Comparison of ENCODE assay signal across 8 cellular contexts in genomic region chr7:322111-322671, GRCh38. TPM values are rescaled to one million over a fixed set of nuclear protein-coding genes. Genes with fewer than 3 reads are reported as not detected.
DNase-seq lines count a peak whose midpoint lies in the region; ATAC-seq and TF ChIP-seq lines count a peak whose summit lies in the region.

No MANE protein-coding gene starts in this region.

- H3K36me3 ChIP-seq in neural cell (ENCODE audit: insufficient read depth, low read length) = no peaks in the 10 kb centered on the region

- no peak for TF ChIP-seq EP300 in neural cell (conservative IDR thresholded peaks at IDR 0.05; ENCODE audit: poor library complexity, severe bottlenecking)

- ATAC-seq in GM19452 (IDR thresholded peaks at IDR 0.05; ENCODE audit: unreplicated experiment) (peak; percentile 61), esophagus mucosa (peak; percentile 93), GM18517 (IDR thresholded peaks at IDR 0.05; ENCODE audit: unreplicated experiment) (no peak)

- no peaks in the 10 kb centered on the region for H4K20me1 ChIP-seq in neural cell (ENCODE audit: insufficient read depth)

- DNase-seq in CD1c-positive myeloid dendritic cell (ENCODE audit: extremely low spot score) (peak; percentile 70), NCI-H526 treated with DMSO at 0.1 percent for 48 hours (lab: John Stamatoyannopoulos, UW) (peak; percentile 7), activated T-cell treated with anti-CD3 and anti-CD28 coated beads for 1 hour (ENCODE audit: low read depth) (peak; percentile 88)
- DNase-seq in stimulated activated naive CD4-positive, alpha-beta T cell treated with Interleukin-2 at 50 U/mL for 16 hours (lab: John Stamatoyannopoulos, UW) = peak; percentile 70

- H3K4me2 ChIP-seq in neural cell (ENCODE audit: low read length) = no peak overlapping the region

- H3K79me2 ChIP-seq in neural cell (replicated peaks; ENCODE audit: insufficient read depth, low read length) = no peaks in the 10 kb centered on the region

- no peak overlapping the region for H2AFZ ChIP-seq in neural cell (ENCODE audit: low read depth, low read length)

- H3K27ac ChIP-seq in neural cell (ENCODE audit: low read length) = no peak overlapping the region

- no peaks in the 10 kb centered on the region for H3K9me3 ChIP-seq in neural cell (ENCODE audit: low read length)

- no peaks in the 10 kb centered on the region for H3K27me3 ChIP-seq in neural cell (ENCODE audit: insufficient read depth, low read depth, low read length)

- TF ChIP-seq RAD21 in neural cell (conservative IDR thresholded peaks at IDR 0.05) = peak; percentile 90

- no peaks in the 10 kb centered on the region for H3F3A ChIP-seq in neural cell (ENCODE audit: insufficient read depth, low read length, poor library complexity, severe bottlenecking)

- TF ChIP-seq CTCF in neural cell (IDR thresholded peaks at IDR 0.05; ENCODE audit: poor library complexity, severe bottlenecking) = peak; percentile 90

- peak overlapping the region; percentile 33 for H3K4me3 ChIP-seq in neural cell (ENCODE audit: low read length)

- no peaks in the 10 kb centered on the region for H3K9me2 ChIP-seq in neural cell (ENCODE audit: insufficient read depth, low read length)

- no peak overlapping the region for H3K9ac ChIP-seq in neural cell (ENCODE audit: low read length)

TF ChIP-seq in neural cell, 6 proteins besides CTCF, POLR2A, EP300 and RAD21:
- TF ChIP-seq MXI1 (conservative IDR thresholded peaks at IDR 0.05; ENCODE audit: poor library complexity, severe bottlenecking) (no peak), EZH2 (IDR thresholded peaks at IDR 0.05; ENCODE audit: borderline replicate concordance, insufficient read depth, low read length, poor library complexity, severe bottlenecking) (no peak), REST (IDR thresholded peaks at IDR 0.05; ENCODE audit: borderline replicate concordance) (no peak), TAF1 (IDR thresholded peaks at IDR 0.05; ENCODE audit: low read depth) (no peak), SMC3 (conservative IDR thresholded peaks at IDR 0.05; ENCODE audit: poor library complexity) (peak; percentile 87)

RNA-seq across cellular contexts. Expression of gene FOXL3, which starts 32.2 kb away (rescaled TPM):
- not detected for total RNA-seq in esophagus mucosa
- not detected in 2 replicates for polyA plus RNA-seq in neural cell
- polyA minus RNA-seq in neural cell = not detected in 2 replicates

Comparison
In these comparisons a context has a peak if more than half of its experiments do, and no peak if none do; other contexts are left out.
1. DNase-seq: peak in every context shown above with its lines; median percentile 88 in activated T-cell treated with anti-CD3 and anti-CD28 coated beads for 1 hour; 70 in CD1c-positive myeloid dendritic cell; 70 in stimulated activated naive CD4-positive, alpha-beta T cell treated with Interleukin-2 at 50 U/mL for 16 hours; 7 in NCI-H526 treated with DMSO at 0.1 percent for 48 hours.